Comparison of ENCODE assay signal across 12 cellular contexts in the genomic region with DNA sequence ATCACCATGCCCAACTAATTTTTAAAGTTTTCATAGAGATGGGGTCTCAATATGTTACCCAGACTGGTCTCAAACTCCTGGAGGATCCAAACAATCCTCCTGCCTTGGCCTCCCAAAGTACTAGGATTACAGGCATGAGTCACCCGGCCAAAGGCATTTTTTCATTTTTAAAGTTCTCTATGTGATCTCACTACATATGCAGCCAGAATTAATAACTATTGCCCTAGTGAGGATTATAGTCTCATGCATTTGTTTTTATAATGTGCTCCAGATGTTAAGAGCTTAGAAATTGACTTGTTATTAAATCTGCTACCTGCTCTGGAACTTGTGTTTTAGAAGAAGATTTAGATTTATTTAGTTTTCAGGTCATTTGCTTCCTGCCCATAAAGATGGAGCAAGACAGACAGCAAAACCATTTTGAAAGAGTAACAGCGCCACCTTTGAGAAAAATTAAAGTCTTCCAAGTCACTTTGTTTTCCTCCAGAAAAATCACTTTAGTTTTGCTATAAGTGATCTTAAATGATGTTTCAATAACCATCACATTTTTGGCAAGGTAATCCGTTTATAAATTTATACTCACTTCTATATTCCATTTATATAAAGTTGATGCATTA.
A peak's percentile ranks its signal among the peaks of the same experiment; 100 is the strongest.
DNase-seq lines count a peak whose midpoint lies in the region; ATAC-seq and TF ChIP-seq lines count a peak whose summit lies in the region.
"Had no signal": no experiment of that assay in that cellular context is flagged by ENCODE, and none has a peak within 500 bp of the region (broad histone marks: within the 10 kb centered on the region; RNA-seq: fewer than 3 reads in every experiment).

No MANE protein-coding gene starts in this region.

- intact Hi-C loops in Right ventricle myocardium inferior (cut with DNase I) = loop anchor here (10.0 kb wide), 1 partner anchor 196 kb away; a partner anchor contains a TSS

- no peak for ATAC-seq in Right ventricle myocardium inferior
- no peak for ATAC-seq in HG03045 (IDR thresholded peaks at IDR 0.05; ENCODE audit: unreplicated experiment)
- ATAC-seq: activated CD8-positive, alpha-beta T cell treated with anti-CD3 and anti-CD28 coated beads for 36 hours; stimulated activated naive CD8-positive, alpha-beta T cell treated with anti-CD3 and anti-CD28 coated beads, Interleukin-15, Interleukin-2, amounts not matched to agents 100 U/mL and 50 U/mL, for 24 hours had no signal

- peak; percentile 11; the same call in 1 of the 2 replicates for TF ChIP-seq CTCF in 22Rv1 (IDR thresholded peaks at IDR 0.05)

- no peak overlapping the region for H3K27ac ChIP-seq in 22Rv1

- DNase-seq in ELR (ENCODE audit: low read depth) (peak; percentile 62), NCI-H1105 (lab: John Stamatoyannopoulos, UW) (peak; percentile 10), cerebellar cortex (ENCODE audit: low spot score) (peak; percentile 36), NCI-H526 (lab: John Stamatoyannopoulos, UW) (no peak), Right ventricle myocardium inferior (ENCODE audit: missing footprints) (no peak), dedifferentiated amniotic fluid mesenchymal stem cell (ENCODE audit: extremely low spot score) (no peak)
- DNase-seq: activated CD8-positive, alpha-beta T cell treated with anti-CD3 and anti-CD28 coated beads for 36 hours; amniotic stem cell; NCI-H446; stimulated activated naive CD8-positive, alpha-beta T cell treated with anti-CD3 and anti-CD28 coated beads, Interleukin-15, Interleukin-2, amounts not matched to agents 100 U/mL and 50 U/mL, for 24 hours had no signal

Comparison
In these comparisons a context has a peak if more than half of its experiments do, and no peak if none do; other contexts are left out.
1. DNase-seq: peak in ELR (single experiment), NCI-H1105 (single experiment) and cerebellar cortex (single experiment); none in NCI-H526 (0 of 2), Right ventricle myocardium inferior (single experiment) and dedifferentiated amniotic fluid mesenchymal stem cell (single experiment).